In genomic region chr5:23419115-23419514, GRCh38 we compare ENCODE assay signal across 9 cellular contexts.
DNase-seq lines count a peak whose midpoint lies in the region; ATAC-seq, FAIRE-seq and TF ChIP-seq lines count a peak whose summit lies in the region.
"Had no signal": no experiment of that assay in that cellular context is flagged by ENCODE, and none has a peak within 500 bp of the region (broad histone marks: within the 10 kb centered on the region; RNA-seq: fewer than 3 reads in every experiment).

No MANE protein-coding gene starts in this region.

- no peaks in the 10 kb centered on the region for H3K79me2 ChIP-seq in PC-9 (ENCODE audit: low read depth)

- POLR2A ChIA-PET in A549 (lab: Yijun Ruan, JAX) (no interaction called here), PC-9 (lab: Charles Lee; ENCODE audit: unreplicated experiment) (no interaction called here)

- H3K27ac ChIP-seq in A549 = peak overlapping the region; percentile 3 to 11; a peak in 1 of 6 replicates
- no peak overlapping the region for H3K27ac ChIP-seq in PC-9
- no peak overlapping the region for H3K27ac ChIP-seq in esophagus muscularis mucosa (replicated peaks in 1 of 4)

- 0% methylated on average over 1 of the region's 1 CpG for WGBS in A549 (ENCODE audit: missing lambda C conversion rate)
- 57% methylated on average over 1 of the region's 1 CpG for WGBS in esophagus muscularis mucosa

- H3K27me3 ChIP-seq in PC-9 (ENCODE audit: insufficient read depth, low read depth) = no peaks in the 10 kb centered on the region
- no peaks in the 10 kb centered on the region for H3K27me3 ChIP-seq in esophagus muscularis mucosa

- no peak for TF ChIP-seq RAD21 in A549 (conservative IDR thresholded peaks at IDR 0.05 in 1 of 2, IDR thresholded peaks at IDR 0.05 in 1 of 2)

- ATAC-seq in A549 (peak; percentile 78 to 81; a peak in 5 of 6 replicates), GM19397 (IDR thresholded peaks at IDR 0.05; ENCODE audit: unreplicated experiment) (no peak)

- no peaks in the 10 kb centered on the region; the same call in 1 of the 2 replicates for H4K20me1 ChIP-seq in PC-9 (ENCODE audit: insufficient read depth)

- BruUV-seq in PC-9 (replicated peaks; lab: Mats Ljungman, UMichigan) = no TSS peak

- DNase-seq in A549 (ENCODE audit: low read depth in 1 of 2, low spot score in 1 of 2) (peak; percentile 12 to 57), NCI-H1092 treated with DMSO at 0.1 percent for 48 hours (lab: John Stamatoyannopoulos, UW) (peak; percentile 86), PC-9 (peak; percentile 19 to 68), iris pigment epithelial cell (ENCODE audit: low read depth) (peak; percentile 20), occipital lobe (lab: John Stamatoyannopoulos, UW) (no peak), esophagus muscularis mucosa (ENCODE audit: extremely low spot score) (no peak), NCI-H2107 treated with DMSO at 0.1 percent for 48 hours (lab: John Stamatoyannopoulos, UW; ENCODE audit: unreplicated experiment) (no peak)
- DNase-seq: activated CD8-positive, alpha-beta memory T cell treated with anti-CD3 and anti-CD28 coated beads, Interleukin-2, amount 50 U/mL, for 4 hours had no signal

- TF ChIP-seq POLR2A in A549 (IDR thresholded peaks at IDR 0.05; ENCODE audit: low read length) (no peak), esophagus muscularis mucosa (IDR thresholded peaks at IDR 0.05; ENCODE audit: low read depth) (no peak)

- TF ChIP-seq EP300 in A549 (IDR thresholded peaks at IDR 0.05) (no peak; a peak in 1 of 5 replicates), esophagus muscularis mucosa (IDR thresholded peaks at IDR 0.05) (no peak)

- H3K4me3 ChIP-seq in A549 = no peak overlapping the region
- H3K4me3 ChIP-seq in PC-9 = no peak overlapping the region
- H3K4me3 ChIP-seq in esophagus muscularis mucosa = no peak overlapping the region

- H3F3A ChIP-seq in PC-9 (ENCODE audit: insufficient read depth, low read depth) = no peaks in the 10 kb centered on the region

- H3K9me3 ChIP-seq in A549 = no peaks in the 10 kb centered on the region
- H3K9me3 ChIP-seq in PC-9 (ENCODE audit: insufficient read depth, low read depth) = no peaks in the 10 kb centered on the region
- H3K9me3 ChIP-seq in esophagus muscularis mucosa = no peaks in the 10 kb centered on the region

- peak overlapping the region; percentile 20; the same call in 1 of the 2 replicates for H2AFZ ChIP-seq in PC-9

- peak overlapping the region; percentile 30; the same call in 2 of the 3 replicates for H3K4me2 ChIP-seq in A549
- H3K4me2 ChIP-seq in PC-9 = peak overlapping the region; percentile 18; the same call in 1 of the 2 replicates

- no peak for TF ChIP-seq CTCF in A549 (IDR thresholded peaks at IDR 0.05)
- 0 out of 2 replicates have a peak, but pooled peaks have one; percentile 0 for TF ChIP-seq CTCF in PC-9 (conservative IDR thresholded peaks at IDR 0.05)
- TF ChIP-seq CTCF in esophagus muscularis mucosa (IDR thresholded peaks at IDR 0.05) = no peak

- H3K4me1 ChIP-seq in A549 (peaks cover 12% of the 10 kb centered on the region; the same call in 1 of the 3 replicates), PC-9 (replicated peaks; ENCODE audit: insufficient read depth) (0 out of 2 replicates have a peak, but pooled peaks cover 8% of the 10 kb centered on the region), esophagus muscularis mucosa (no peaks in the 10 kb centered on the region)

- no peaks in the 10 kb centered on the region; the same call in 1 of the 2 replicates for H3K9me2 ChIP-seq in PC-9 (ENCODE audit: insufficient read depth)

- FAIRE-seq in A549 (lab: Jason Lieb, UNC) = no peak

- CTCF ChIA-PET in A549 (lab: Yijun Ruan, JAX) = no interaction called here
- CTCF ChIA-PET in PC-9 (lab: Charles Lee) = no interaction called here

- H3K36me3 ChIP-seq in PC-9 (ENCODE audit: low read depth) = no peaks in the 10 kb centered on the region
- no peaks in the 10 kb centered on the region for H3K36me3 ChIP-seq in esophagus muscularis mucosa

- intact Hi-C loops in PC-9 (cut with micrococcal nuclease; ENCODE audit: unreplicated experiment) = no loop called here
- intact Hi-C loops in esophagus muscularis mucosa (cut with DNase I) = no loop called here

TF ChIP-seq in A549, 52 proteins besides CTCF, POLR2A, EP300 and RAD21:
- TF ChIP-seq JUN (IDR thresholded peaks at IDR 0.05) (0 out of 5 replicates have a peak, but pooled peaks of 1 of the 2 experiments have one; percentile 22), NPAS2 (CRISPR knock-in tag; IDR thresholded peaks at IDR 0.05; ENCODE audit: borderline replicate concordance) (no peak)

Comparison
In these comparisons a context has a peak if more than half of its experiments do, and no peak if none do; other contexts are left out.
1. DNase-seq: peak in A549 (2 of 2), NCI-H1092 treated with DMSO at 0.1 percent for 48 hours (single experiment), PC-9 (2 of 2) and iris pigment epithelial cell (single experiment); none in occipital lobe (single experiment), esophagus muscularis mucosa (single experiment) and NCI-H2107 treated with DMSO at 0.1 percent for 48 hours (single experiment).
2. H3K27ac ChIP-seq: peak in A549 (2 of 2); none in PC-9 (single experiment) and esophagus muscularis mucosa (0 of 4).